In genomic region chr1:35179864-35180263, GRCh38 we compare ENCODE assay signal across 18 cellular contexts. TPM values are rescaled to one million over a fixed set of nuclear protein-coding genes. Genes with fewer than 3 reads are reported as not detected.
DNase-seq lines count a peak whose midpoint lies in the region; ATAC-seq and TF ChIP-seq lines count a peak whose summit lies in the region.
"Had no signal": no experiment of that assay in that cellular context is flagged by ENCODE, and none has a peak within 500 bp of the region (broad histone marks: within the 10 kb centered on the region; RNA-seq: fewer than 3 reads in every experiment).

No MANE protein-coding gene starts in this region.

- CTCF ChIA-PET in activated CD8-positive, alpha-beta memory T cell treated with anti-CD3 and anti-CD28 coated beads, Interleukin-2, amount 10 ng/mL, durations not matched to agents 7 days and 5 days (lab: Charles Lee), result interaction anchor here (0.7 kb wide), 1 partner anchor 55 kb away, joined by 3 read pairs; no protein-coding TSS in a partner anchor

- H2AFZ ChIP-seq in smooth muscle cell (ENCODE audit: low read depth), result no peak overlapping the region

- H3K9me3 Mint-ChIP-seq in activated T-cell treated with anti-CD3 and anti-CD28 coated beads, Interleukin-2, amount 50 U/mL, for 72 hours, result no peaks in the 10 kb centered on the region
- no peaks in the 10 kb centered on the region for H3K9me3 Mint-ChIP-seq in activated T-helper 17 cell treated with anti-CD3 and anti-CD28 coated beads, Interleukin-2, amount 50 U/mL, for 72 hours
- no peaks in the 10 kb centered on the region for H3K9me3 Mint-ChIP-seq in activated CD8-positive, alpha-beta memory T cell treated with anti-CD3 and anti-CD28 coated beads, Interleukin-2, amount 10 ng/mL, durations not matched to agents 7 days and 5 days (ENCODE audit: low read depth)
- H3K9me3 Mint-ChIP-seq: mesothelial cell of epicardium had no signal

- peaks cover 56% of the 10 kb centered on the region for H3K4me1 Mint-ChIP-seq in activated T-cell treated with anti-CD3 and anti-CD28 coated beads, Interleukin-2, amount 50 U/mL, for 72 hours (ENCODE audit: low read depth)
- peaks cover 37% of the 10 kb centered on the region for H3K4me1 Mint-ChIP-seq in activated T-helper 17 cell treated with anti-CD3 and anti-CD28 coated beads, Interleukin-2, amount 50 U/mL, for 72 hours
- H3K4me1 Mint-ChIP-seq in activated CD8-positive, alpha-beta memory T cell treated with anti-CD3 and anti-CD28 coated beads, Interleukin-2, amount 10 ng/mL, durations not matched to agents 7 days and 5 days, result peaks cover 48% of the 10 kb centered on the region

- no peak for ATAC-seq in activated T-cell treated with anti-CD3 and anti-CD28 coated beads, Interleukin-2, amount 50 U/mL, for 72 hours (replicated peaks in 1 of 2)
- ATAC-seq in activated T-helper 17 cell treated with anti-CD3 and anti-CD28 coated beads, Interleukin-2, amount 50 U/mL, for 72 hours (replicated peaks), result no peak
- ATAC-seq in left colon (peak; percentile 31), lower lobe of right lung (no peak)
- no peak for ATAC-seq in activated CD8-positive, alpha-beta memory T cell treated with anti-CD3 and anti-CD28 coated beads, Interleukin-2, amount 10 ng/mL, durations not matched to agents 7 days and 5 days
- ATAC-seq: Right ventricle myocardium inferior had no signal

- H3K4me2 ChIP-seq in smooth muscle cell, result no peak overlapping the region

- peaks cover 61% of the 10 kb centered on the region for H3K36me3 ChIP-seq in smooth muscle cell (ENCODE audit: low read depth)
- H3K36me3 ChIP-seq in lower lobe of right lung, result peaks cover 100% of the 10 kb centered on the region

- TF ChIP-seq CTCF in smooth muscle cell (IDR thresholded peaks at IDR 0.05; ENCODE audit: borderline replicate concordance, insufficient read depth, poor library complexity, severe bottlenecking) (no peak), lower lobe of right lung (IDR thresholded peaks at IDR 0.05) (no peak)

- H4K20me1 ChIP-seq in smooth muscle cell (ENCODE audit: low read depth), result peaks cover 100% of the 10 kb centered on the region

- H3K27me3 Mint-ChIP-seq in activated T-cell treated with anti-CD3 and anti-CD28 coated beads, Interleukin-2, amount 50 U/mL, for 72 hours (ENCODE audit: low read depth), result no peaks in the 10 kb centered on the region
- no peaks in the 10 kb centered on the region for H3K27me3 Mint-ChIP-seq in activated T-helper 17 cell treated with anti-CD3 and anti-CD28 coated beads, Interleukin-2, amount 50 U/mL, for 72 hours
- H3K27me3 Mint-ChIP-seq in activated CD8-positive, alpha-beta memory T cell treated with anti-CD3 and anti-CD28 coated beads, Interleukin-2, amount 10 ng/mL, durations not matched to agents 7 days and 5 days, result no peaks in the 10 kb centered on the region
- H3K27me3 Mint-ChIP-seq: CD4-positive, alpha-beta memory T cell had no signal

- H3K36me3 Mint-ChIP-seq in activated T-cell treated with anti-CD3 and anti-CD28 coated beads, Interleukin-2, amount 50 U/mL, for 72 hours (ENCODE audit: insufficient read depth in 2 of 2), result peaks cover 22 to 79% of the 10 kb centered on the region in 2 donors
- peaks cover 100% of the 10 kb centered on the region for H3K36me3 Mint-ChIP-seq in activated T-helper 17 cell treated with anti-CD3 and anti-CD28 coated beads, Interleukin-2, amount 50 U/mL, for 72 hours (ENCODE audit: low read depth)
- H3K36me3 Mint-ChIP-seq in activated CD8-positive, alpha-beta memory T cell treated with anti-CD3 and anti-CD28 coated beads, Interleukin-2, amount 10 ng/mL, durations not matched to agents 7 days and 5 days, result peaks cover 79% of the 10 kb centered on the region

- no peak overlapping the region for H3K4me3 ChIP-seq in smooth muscle cell
- H3K4me3 ChIP-seq in lower lobe of right lung, result no peak overlapping the region

- 83% methylated on average over 2 of the region's 2 CpGs for WGBS in smooth muscle cell (ENCODE audit: low lambda C conversion rate)

- no peaks in the 10 kb centered on the region for H3K27me3 ChIP-seq in smooth muscle cell (ENCODE audit: low read depth)
- no peaks in the 10 kb centered on the region for H3K27me3 ChIP-seq in lower lobe of right lung (ENCODE audit: low read depth)

- intact Hi-C loops in left colon (cut with DNase I, micrococcal nuclease) (no loop called here), lower lobe of right lung (cut with DNase I) (no loop called here)

- no peak overlapping the region for H3K9ac ChIP-seq in smooth muscle cell (ENCODE audit: low read depth)

- no peaks in the 10 kb centered on the region for H3K4me1 ChIP-seq in smooth muscle cell (ENCODE audit: low read depth)
- H3K4me1 ChIP-seq in lower lobe of right lung, result peaks cover 44% of the 10 kb centered on the region

- DNase-seq in activated T-cell treated with anti-CD3 and anti-CD28 coated beads, Interleukin-2, amount 50 U/mL, for 72 hours, result no peak
- no peak for DNase-seq in activated T-cell treated with anti-CD3 and anti-CD28 coated beads, Interleukin-2, amount 50 U/mL, for 1 hour
- no peak for DNase-seq in left colon
- DNase-seq in smooth muscle cell (lab: John Stamatoyannopoulos, UW; ENCODE audit: unreplicated experiment), result no peak
- no peak for DNase-seq in activated CD8-positive, alpha-beta memory T cell treated with anti-CD3 and anti-CD28 coated beads, Interleukin-2, amount 10 ng/mL, durations not matched to agents 7 days and 5 days
- DNase-seq in lower lobe of right lung, result no peak
- DNase-seq in dedifferentiated amniotic fluid mesenchymal stem cell (ENCODE audit: extremely low spot score), result no peak
- DNase-seq: activated CD4-positive, alpha-beta T cell treated with anti-CD3 and anti-CD28 coated beads, Interleukin-2, amount 50 U/mL, for 48 hours; activated gamma-delta T cell; CD4-positive, alpha-beta memory T cell; hippocampal formation; MV-4-11; NCI-H2029 treated with DMSO at 0.1 percent for 48 hours; NCI-H510A; stimulated activated naive CD8-positive, alpha-beta T cell treated with anti-CD3 and anti-CD28 coated beads, Interleukin-15, Interleukin-2, amounts not matched to agents 100 U/mL and 50 U/mL, for 24 hours had no signal

- peak overlapping the region; percentile 96 for H3K27ac Mint-ChIP-seq in activated T-cell treated with anti-CD3 and anti-CD28 coated beads, Interleukin-2, amount 50 U/mL, for 72 hours
- H3K27ac Mint-ChIP-seq in activated T-helper 17 cell treated with anti-CD3 and anti-CD28 coated beads, Interleukin-2, amount 50 U/mL, for 72 hours, result peak overlapping the region; percentile 62
- no peak overlapping the region for H3K27ac Mint-ChIP-seq in activated CD8-positive, alpha-beta memory T cell treated with anti-CD3 and anti-CD28 coated beads, Interleukin-2, amount 10 ng/mL, durations not matched to agents 7 days and 5 days
- H3K27ac Mint-ChIP-seq: mesothelial cell of epicardium had no signal

- H3F3A ChIP-seq in smooth muscle cell (ENCODE audit: low read depth), result peaks cover 72% of the 10 kb centered on the region

- H3K79me2 ChIP-seq in smooth muscle cell (ENCODE audit: low read depth), result peaks cover 59% of the 10 kb centered on the region

- peak overlapping the region in 1 of 2 donors; percentile 54 for H3K4me3 Mint-ChIP-seq in activated T-cell treated with anti-CD3 and anti-CD28 coated beads, Interleukin-2, amount 50 U/mL, for 72 hours
- H3K4me3 Mint-ChIP-seq in activated T-helper 17 cell treated with anti-CD3 and anti-CD28 coated beads, Interleukin-2, amount 50 U/mL, for 72 hours, result peak overlapping the region; percentile 91
- H3K4me3 Mint-ChIP-seq in activated CD8-positive, alpha-beta memory T cell treated with anti-CD3 and anti-CD28 coated beads, Interleukin-2, amount 10 ng/mL, durations not matched to agents 7 days and 5 days, result no peak overlapping the region
- H3K4me3 Mint-ChIP-seq: mesothelial cell of epicardium had no signal

- H3K27ac ChIP-seq in smooth muscle cell (ENCODE audit: low read depth), result peak overlapping the region; percentile 0
- H3K27ac ChIP-seq in lower lobe of right lung, result no peak overlapping the region

- H3K9me3 ChIP-seq in smooth muscle cell (replicated peaks; ENCODE audit: low read depth) (no peaks in the 10 kb centered on the region), lower lobe of right lung (no peaks in the 10 kb centered on the region)

RNA-seq across cellular contexts. Expression of gene SFPQ, which starts 13.1 kb away (rescaled TPM):
- 100 to 1,000 TPM; 288 to 297 TPM for total RNA-seq in activated T-cell treated with anti-CD3 and anti-CD28 coated beads, Interleukin-2, amount 50 U/mL, for 72 hours
- total RNA-seq in activated T-helper 17 cell treated with anti-CD3 and anti-CD28 coated beads, Interleukin-2, amount 50 U/mL, for 72 hours, result 100 to 1,000 TPM; 228 to 318 TPM
- total RNA-seq in left colon (100 to 1,000 TPM; 139 to 170 TPM), smooth muscle cell (119 and 145 TPM in 2 replicates), lower lobe of right lung (182 TPM)
- polyA plus RNA-seq in smooth muscle cell, result 73.0 and 111 TPM in 2 replicates
- 100 to 1,000 TPM; 344 to 402 TPM for total RNA-seq in activated CD8-positive, alpha-beta memory T cell treated with anti-CD3 and anti-CD28 coated beads, Interleukin-2, amount 10 ng/mL, durations not matched to agents 7 days and 5 days
